8 cellular contexts compared by ENCODE assay signal in the genomic region with DNA sequence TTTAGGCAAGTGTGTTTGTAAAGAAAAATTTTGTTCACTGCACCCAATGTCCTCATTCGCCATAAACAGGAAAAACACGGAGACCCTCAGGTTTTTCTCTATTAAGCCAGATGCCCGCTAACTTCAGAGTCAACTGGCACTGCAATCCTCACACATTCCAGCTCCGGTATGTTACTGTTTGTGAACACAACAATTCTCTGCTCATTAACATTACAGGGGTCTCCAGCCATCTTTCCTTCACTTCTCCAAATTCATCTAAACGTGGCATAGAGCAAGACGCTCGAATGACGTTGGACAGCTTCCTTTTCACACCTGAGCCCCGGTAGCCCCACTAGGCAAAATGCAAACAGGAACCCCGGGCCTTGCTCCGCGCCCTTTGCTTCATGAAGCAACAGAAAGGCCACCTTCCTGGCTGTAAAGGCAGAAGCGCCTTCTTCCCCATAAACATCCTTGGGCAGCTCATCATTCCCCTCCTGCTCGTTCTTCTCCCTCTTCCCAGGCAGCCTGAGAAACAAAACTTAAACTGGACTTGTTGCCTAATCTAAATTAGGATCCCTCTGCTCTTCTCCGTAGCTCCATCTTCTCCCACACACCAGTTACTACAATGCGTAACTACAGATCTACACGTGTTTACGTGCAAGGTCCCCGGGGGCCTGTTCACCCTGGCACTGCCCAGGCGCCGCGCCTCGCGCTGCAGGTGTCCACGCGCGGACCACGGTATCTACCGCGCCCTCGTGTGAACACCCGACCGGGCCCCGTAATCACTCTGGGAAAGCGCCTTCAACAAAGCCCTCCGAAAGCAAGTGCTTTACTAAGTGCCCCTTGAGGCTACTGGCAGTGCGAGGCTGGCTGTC. TPM values are rescaled to one million over a fixed set of nuclear protein-coding genes. Genes with fewer than 3 reads are reported as not detected.
A peak's percentile ranks its signal among the peaks of the same experiment; 100 is the strongest.
DNase-seq lines count a peak whose midpoint lies in the region; ATAC-seq and TF ChIP-seq lines count a peak whose summit lies in the region.

No MANE protein-coding gene starts in this region.

- H3K4me3 Mint-ChIP-seq in WTC11 = peak overlapping the region; percentile 73

- peaks cover 5% of the 10 kb centered on the region for H3K79me1 ChIP-seq in mesendoderm (ENCODE audit: low read length)

- ATAC-seq in WTC11 (no peak), HG03025 (IDR thresholded peaks at IDR 0.05; ENCODE audit: low FRiP score, unreplicated experiment) (no peak), GM19463 (IDR thresholded peaks at IDR 0.05; ENCODE audit: unreplicated experiment) (no peak)

- H4K5ac ChIP-seq in mesendoderm (ENCODE audit: low read length) = no peak overlapping the region

- H3K56ac ChIP-seq in mesendoderm (ENCODE audit: low read length) = peak overlapping the region; percentile 89

- peaks cover 57% of the 10 kb centered on the region for H3K4me1 Mint-ChIP-seq in WTC11

- no peak overlapping the region for H2BK5ac ChIP-seq in mesendoderm (ENCODE audit: low read length)

- H2AK5ac ChIP-seq in mesendoderm (ENCODE audit: low read length) = no peak overlapping the region

- TF ChIP-seq CTCF in GM12864 (IDR thresholded peaks at IDR 0.05; ENCODE audit: low read depth, low read length, missing control alignments) (no peak), WTC11 (IDR thresholded peaks at IDR 0.05) (no peak)

- H3K18ac ChIP-seq in mesendoderm (ENCODE audit: low read length) = peak overlapping the region; percentile 33

- H4K8ac ChIP-seq in mesendoderm (ENCODE audit: low read depth, low read length) = no peak overlapping the region

- H3K4me3 ChIP-seq in GM12864 (ENCODE audit: low read depth, low read length) = peak overlapping the region; percentile 96
- H3K4me3 ChIP-seq in Jurkat, Clone E6-1 (ENCODE audit: low read length) = peak overlapping the region; percentile 97
- H3K4me3 ChIP-seq in endocrine pancreas (ENCODE audit: control insufficient read depth, insufficient read depth, low read length) = peak overlapping the region; percentile 65
- peak overlapping the region; percentile 88 for H3K4me3 ChIP-seq in mesendoderm (ENCODE audit: low read length)
- H3K4me3 ChIP-seq in thymus (ENCODE audit: low read length) = peak overlapping the region; percentile 96

- no peak overlapping the region for H3K4ac ChIP-seq in mesendoderm (ENCODE audit: low read depth, low read length)

- peak overlapping the region; percentile 42 for H3K9ac ChIP-seq in endocrine pancreas (ENCODE audit: control insufficient read depth, insufficient read depth, low read length)
- H3K9ac ChIP-seq in mesendoderm (ENCODE audit: low read length) = peak overlapping the region; percentile 92

- H3K27me3 Mint-ChIP-seq in WTC11 (ENCODE audit: low read depth) = peaks cover 30% of the 10 kb centered on the region

- H3K27me3 ChIP-seq in endocrine pancreas (ENCODE audit: control insufficient read depth, insufficient read depth, low read length) (no peaks in the 10 kb centered on the region), mesendoderm (ENCODE audit: insufficient read depth, low read length, poor library complexity) (no peaks in the 10 kb centered on the region), thymus (ENCODE audit: control insufficient read depth, insufficient read depth) (no peaks in the 10 kb centered on the region)

- H3K27ac ChIP-seq in mesendoderm (ENCODE audit: low read depth, low read length) (peak overlapping the region; percentile 24), thymus (ENCODE audit: low read depth) (peak overlapping the region; percentile 96)

- WGBS in mesendoderm (ENCODE audit: extremely low coverage, insufficient coverage, low lambda C conversion rate) = no CpG with 5 or more reads among the region's 37 CpGs
- WGBS in thymus = 3% methylated on average over 37 of the region's 37 CpGs

- no peak overlapping the region for H3K23ac ChIP-seq in mesendoderm (ENCODE audit: low read length)

- H3K36me3 ChIP-seq in endocrine pancreas (ENCODE audit: control insufficient read depth, insufficient read depth, low read length) = no peaks in the 10 kb centered on the region
- H3K36me3 ChIP-seq in mesendoderm (ENCODE audit: control insufficient read depth, insufficient read depth, low read length) = no peaks in the 10 kb centered on the region
- peaks cover 13% of the 10 kb centered on the region for H3K36me3 ChIP-seq in thymus (ENCODE audit: control insufficient read depth, insufficient read depth)

- H3K4me1 ChIP-seq in endocrine pancreas (ENCODE audit: control insufficient read depth, insufficient read depth, low read length) (no peaks in the 10 kb centered on the region), mesendoderm (ENCODE audit: control insufficient read depth, low read depth, low read length) (peaks cover 24% of the 10 kb centered on the region), thymus (ENCODE audit: control insufficient read depth, insufficient read depth, low read length) (peaks cover 14% of the 10 kb centered on the region)

- H3K9me3 ChIP-seq in endocrine pancreas (ENCODE audit: control insufficient read depth, low read length) (no peaks in the 10 kb centered on the region), thymus (ENCODE audit: control insufficient read depth) (no peaks in the 10 kb centered on the region)

- H3K9me3 Mint-ChIP-seq in WTC11 = peaks cover 10% of the 10 kb centered on the region

- H2BK15ac ChIP-seq in mesendoderm (replicated peaks; ENCODE audit: low read depth) = no peak overlapping the region

- peak overlapping the region; percentile 85 for H3K4me2 ChIP-seq in mesendoderm (ENCODE audit: low read length)

- DNase-seq in GM12864 (ENCODE audit: low read depth) = no peak
- DNase-seq in Jurkat, Clone E6-1 (ENCODE audit: low read depth, low spot score) = no peak
- no peak for DNase-seq in WTC11 (ENCODE audit: low spot score)
- DNase-seq in mesendoderm = peak; percentile 51

- H3K36me3 Mint-ChIP-seq in WTC11 = peaks cover 16% of the 10 kb centered on the region

- CTCF ChIA-PET in WTC11 (lab: Charles Lee) = interaction anchor here (0.7 kb wide), 1 partner anchor 699 kb away, joined by 3 read pairs; no protein-coding TSS in a partner anchor

- no peak overlapping the region for H2BK120ac ChIP-seq in mesendoderm (ENCODE audit: low read depth, low read length)

- no peak overlapping the region for H3K27ac Mint-ChIP-seq in WTC11

- peaks cover 51% of the 10 kb centered on the region for H3K79me2 ChIP-seq in mesendoderm (ENCODE audit: control insufficient read depth, insufficient read depth, low read length)

- POLR2A ChIA-PET in WTC11 (lab: Charles Lee) = no interaction called here

TF ChIP-seq in WTC11, 78 proteins besides CTCF, POLR2A, EP300 and RAD21 (continues in another document):
- TF ChIP-seq, protein P1, sequence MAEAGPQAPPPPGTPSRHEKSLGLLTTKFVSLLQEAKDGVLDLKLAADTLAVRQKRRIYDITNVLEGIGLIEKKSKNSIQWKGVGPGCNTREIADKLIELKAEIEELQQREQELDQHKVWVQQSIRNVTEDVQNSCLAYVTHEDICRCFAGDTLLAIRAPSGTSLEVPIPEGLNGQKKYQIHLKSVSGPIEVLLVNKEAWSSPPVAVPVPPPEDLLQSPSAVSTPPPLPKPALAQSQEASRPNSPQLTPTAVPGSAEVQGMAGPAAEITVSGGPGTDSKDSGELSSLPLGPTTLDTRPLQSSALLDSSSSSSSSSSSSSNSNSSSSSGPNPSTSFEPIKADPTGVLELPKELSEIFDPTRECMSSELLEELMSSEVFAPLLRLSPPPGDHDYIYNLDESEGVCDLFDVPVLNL (CRISPR knock-in tag; IDR thresholded peaks at IDR 0.05; ENCODE audit: borderline replicate concordance, low read depth) = no peak
- TF ChIP-seq SOX15 (CRISPR knock-in tag; IDR thresholded peaks at IDR 0.05) (no peak), NR3C1 (CRISPR knock-in tag; conservative IDR thresholded peaks at IDR 0.05; ENCODE audit: low read depth) (no peak)
- TF ChIP-seq, protein P2, sequence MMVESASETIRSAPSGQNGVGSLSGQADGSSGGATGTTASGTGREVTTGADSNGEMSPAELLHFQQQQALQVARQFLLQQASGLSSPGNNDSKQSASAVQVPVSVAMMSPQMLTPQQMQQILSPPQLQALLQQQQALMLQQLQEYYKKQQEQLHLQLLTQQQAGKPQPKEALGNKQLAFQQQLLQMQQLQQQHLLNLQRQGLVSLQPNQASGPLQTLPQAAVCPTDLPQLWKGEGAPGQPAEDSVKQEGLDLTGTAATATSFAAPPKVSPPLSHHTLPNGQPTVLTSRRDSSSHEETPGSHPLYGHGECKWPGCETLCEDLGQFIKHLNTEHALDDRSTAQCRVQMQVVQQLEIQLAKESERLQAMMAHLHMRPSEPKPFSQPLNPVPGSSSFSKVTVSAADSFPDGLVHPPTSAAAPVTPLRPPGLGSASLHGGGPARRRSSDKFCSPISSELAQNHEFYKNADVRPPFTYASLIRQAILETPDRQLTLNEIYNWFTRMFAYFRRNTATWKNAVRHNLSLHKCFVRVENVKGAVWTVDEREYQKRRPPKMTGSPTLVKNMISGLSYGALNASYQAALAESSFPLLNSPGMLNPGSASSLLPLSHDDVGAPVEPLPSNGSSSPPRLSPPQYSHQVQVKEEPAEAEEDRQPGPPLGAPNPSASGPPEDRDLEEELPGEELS (CRISPR knock-in tag; IDR thresholded peaks at IDR 0.05) = 0 out of 2 replicates have a peak, but pooled peaks have one; percentile 37
- TF ChIP-seq, protein P3, sequence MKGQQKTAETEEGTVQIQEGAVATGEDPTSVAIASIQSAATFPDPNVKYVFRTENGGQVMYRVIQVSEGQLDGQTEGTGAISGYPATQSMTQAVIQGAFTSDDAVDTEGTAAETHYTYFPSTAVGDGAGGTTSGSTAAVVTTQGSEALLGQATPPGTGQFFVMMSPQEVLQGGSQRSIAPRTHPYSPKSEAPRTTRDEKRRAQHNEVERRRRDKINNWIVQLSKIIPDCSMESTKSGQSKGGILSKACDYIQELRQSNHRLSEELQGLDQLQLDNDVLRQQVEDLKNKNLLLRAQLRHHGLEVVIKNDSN (CRISPR knock-in tag; IDR thresholded peaks at IDR 0.05) = 0 out of 2 replicates have a peak, but pooled peaks have one; percentile 13

RNA-seq across cellular contexts. Expression of a gene that starts 1.2 kb away (rescaled TPM):
- polyA plus RNA-seq in Jurkat, Clone E6-1 (2012; ENCODE audit: insufficient read depth, insufficient read length) = 89.5 TPM
- total RNA-seq in WTC11 (2021) = 63.8 to 86.0 TPM (median 66.0 TPM) in 3 replicates
- 189 TPM for polyA plus RNA-seq in mesendoderm (2013, experiment 1 of 2)
- polyA plus RNA-seq in mesendoderm (2013, experiment 2 of 2) = 189 TPM
- polyA plus RNA-seq in thymus = 71.1 TPM
